1 cellular context compared by ENCODE assay signal in the genomic region with DNA sequence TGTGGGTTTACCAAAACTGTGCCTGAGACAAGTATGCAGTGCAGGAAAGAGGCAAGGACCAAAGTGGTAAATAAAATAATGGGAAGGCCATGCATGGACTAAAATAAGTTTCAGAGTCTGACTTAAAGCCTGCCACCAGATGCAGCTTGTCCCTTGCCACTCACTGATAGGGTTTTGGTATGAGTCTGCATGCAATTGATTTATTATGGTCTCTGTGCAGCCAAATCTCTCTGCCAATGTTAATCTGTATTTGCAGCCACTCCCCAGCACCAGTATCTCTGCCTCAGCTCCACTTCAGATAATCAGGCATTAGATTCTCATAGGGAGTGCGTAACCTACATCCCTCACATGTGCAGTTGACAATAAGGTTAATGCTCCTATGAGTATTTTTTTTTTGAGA.
TF ChIP-seq lines count a peak whose summit lies in the region.

No MANE protein-coding gene starts in this region.

TF ChIP-seq in WTC11, 78 proteins besides CTCF, POLR2A, EP300 and RAD21:
- no peak for TF ChIP-seq FOXP4 (CRISPR knock-in tag; IDR thresholded peaks at IDR 0.05)
- TF ChIP-seq NR2C2 (CRISPR knock-in tag; IDR thresholded peaks at IDR 0.05): no peak
- no peak for TF ChIP-seq ZNF219 (CRISPR knock-in tag; IDR thresholded peaks at IDR 0.05; ENCODE audit: borderline replicate concordance)
- TF ChIP-seq, protein P1, sequence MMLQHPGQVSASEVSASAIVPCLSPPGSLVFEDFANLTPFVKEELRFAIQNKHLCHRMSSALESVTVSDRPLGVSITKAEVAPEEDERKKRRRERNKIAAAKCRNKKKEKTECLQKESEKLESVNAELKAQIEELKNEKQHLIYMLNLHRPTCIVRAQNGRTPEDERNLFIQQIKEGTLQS (CRISPR knock-in tag; conservative IDR thresholded peaks at IDR 0.05): no peak
- TF ChIP-seq ZNF317 (CRISPR knock-in tag; IDR thresholded peaks at IDR 0.05; ENCODE audit: borderline replicate concordance, low read depth): no peak
- no peak for TF ChIP-seq GTF2I (CRISPR knock-in tag; conservative IDR thresholded peaks at IDR 0.05)
- TF ChIP-seq PRRX2 (CRISPR knock-in tag; IDR thresholded peaks at IDR 0.05): no peak
- TF ChIP-seq ZNF138 (CRISPR knock-in tag; conservative IDR thresholded peaks at IDR 0.05): no peak
- no peak for TF ChIP-seq PRDM15 (CRISPR knock-in tag; IDR thresholded peaks at IDR 0.05)
- no peak for TF ChIP-seq USF2 (CRISPR knock-in tag; IDR thresholded peaks at IDR 0.05)
